In genomic region chr4:147732516-147733193, GRCh38 we compare ENCODE assay signal across 8 cellular contexts. TPM values are rescaled to one million over a fixed set of nuclear protein-coding genes. Genes with fewer than 3 reads are reported as not detected.
DNase-seq lines count a peak whose midpoint lies in the region; ATAC-seq and TF ChIP-seq lines count a peak whose summit lies in the region.

No MANE protein-coding gene starts in this region.

- TF ChIP-seq EP300 in stomach (IDR thresholded peaks at IDR 0.05) = no peak

- intact Hi-C loops in stomach (cut with DNase I; ENCODE audit: low total_unique reads) = no loop called here

- ATAC-seq in HG02763 (IDR thresholded peaks at IDR 0.05; ENCODE audit: unreplicated experiment) (peak; percentile 22), left lobe of liver (peak; percentile 65)

- no peaks in the 10 kb centered on the region for H3K79me2 ChIP-seq in OCI-LY1 (ENCODE audit: insufficient read depth, low read length)

- no peak overlapping the region for H3K9ac ChIP-seq in OCI-LY1 (ENCODE audit: low read length)

- TF ChIP-seq CTCF in OCI-LY1 (IDR thresholded peaks at IDR 0.05; ENCODE audit: low read length) (no peak), chondrocyte (IDR thresholded peaks at IDR 0.05) (no peak), stomach (IDR thresholded peaks at IDR 0.05) (no peak)

- H3K4me2 ChIP-seq in OCI-LY1 (ENCODE audit: low read length) = peak overlapping the region; percentile 64

- CTCF ChIA-PET in activated CD4-positive, alpha-beta T cell treated with anti-CD3 and anti-CD28 coated beads, Interleukin-2, amount 10 ng/mL, durations not matched to agents 7 days and 5 days (lab: Charles Lee) = interaction anchor here (0.8 to 1.7 kb wide), 9 partner anchors 9 to 134 kb away, joined by 3 to 9 read pairs (median 3); no protein-coding TSS in a partner anchor

- H4K20me1 ChIP-seq in OCI-LY1 (ENCODE audit: insufficient read depth, low read length) = no peaks in the 10 kb centered on the region

- H3K9me2 ChIP-seq in OCI-LY1 (ENCODE audit: low read depth, low read length) = no peaks in the 10 kb centered on the region

- no peaks in the 10 kb centered on the region for H3K9me3 Mint-ChIP-seq in activated CD4-positive, alpha-beta T cell treated with anti-CD3 and anti-CD28 coated beads, Interleukin-2, amount 10 ng/mL, durations not matched to agents 7 days and 5 days
- H3K9me3 Mint-ChIP-seq in chondrocyte (ENCODE audit: low read depth) = no peaks in the 10 kb centered on the region

- peaks cover 23% of the 10 kb centered on the region for H3K27me3 Mint-ChIP-seq in activated CD4-positive, alpha-beta T cell treated with anti-CD3 and anti-CD28 coated beads, Interleukin-2, amount 10 ng/mL, durations not matched to agents 7 days and 5 days
- H3K27me3 Mint-ChIP-seq in chondrocyte (ENCODE audit: low read depth) = no peaks in the 10 kb centered on the region

- POLR2A ChIA-PET in activated CD4-positive, alpha-beta T cell treated with anti-CD3 and anti-CD28 coated beads, Interleukin-2, amount 10 ng/mL, durations not matched to agents 7 days and 5 days (lab: Charles Lee) = interaction anchor here (0.7 to 1.1 kb wide), 2 partner anchors 19 to 60 kb away, joined by 3 to 5 read pairs; no protein-coding TSS in a partner anchor

- no peak overlapping the region for H2AFZ ChIP-seq in OCI-LY1 (ENCODE audit: low read length)

- no peaks in the 10 kb centered on the region for H3F3A ChIP-seq in OCI-LY1 (ENCODE audit: insufficient read depth, low read length)

- peaks cover 44% of the 10 kb centered on the region for H3K4me1 Mint-ChIP-seq in activated CD4-positive, alpha-beta T cell treated with anti-CD3 and anti-CD28 coated beads, Interleukin-2, amount 10 ng/mL, durations not matched to agents 7 days and 5 days
- peaks cover 48% of the 10 kb centered on the region for H3K4me1 Mint-ChIP-seq in chondrocyte (ENCODE audit: low read depth)

- H3K27ac ChIP-seq in OCI-LY1 (ENCODE audit: low read depth, low read length, poor library complexity, severe bottlenecking) (no peak overlapping the region), stomach (peak overlapping the region; percentile 92 to 96 (median 92))

- H3K27ac Mint-ChIP-seq in activated CD4-positive, alpha-beta T cell treated with anti-CD3 and anti-CD28 coated beads, Interleukin-2, amount 10 ng/mL, durations not matched to agents 7 days and 5 days = peak overlapping the region; percentile 89
- peak overlapping the region; percentile 94 for H3K27ac Mint-ChIP-seq in chondrocyte (ENCODE audit: unreplicated experiment)

- WGBS in stomach, 5 donors = 0 to 1% (median 1%) methylated on average over 18 to 36 of the region's 36 CpGs

- no peak for TF ChIP-seq POLR2A in stomach (IDR thresholded peaks at IDR 0.05)

- H3K27me3 ChIP-seq in OCI-LY1 (ENCODE audit: insufficient read depth, low read length) (peaks cover 5% of the 10 kb centered on the region; the same call in 1 of the 2 replicates), stomach (no peaks in the 10 kb centered on the region)

- H3K4me1 ChIP-seq in OCI-LY1 (ENCODE audit: insufficient read depth, low read length, severe bottlenecking) (no peaks in the 10 kb centered on the region), stomach (peaks cover 27 to 58% (median 45%) of the 10 kb centered on the region in 4 donors)

- H3K4me3 Mint-ChIP-seq in activated CD4-positive, alpha-beta T cell treated with anti-CD3 and anti-CD28 coated beads, Interleukin-2, amount 10 ng/mL, durations not matched to agents 7 days and 5 days = peak overlapping the region; percentile 90
- peak overlapping the region; percentile 94 for H3K4me3 Mint-ChIP-seq in chondrocyte (ENCODE audit: unreplicated experiment)

- H3K36me3 ChIP-seq in OCI-LY1 (ENCODE audit: insufficient read depth, low read length) (no peaks in the 10 kb centered on the region), stomach (no peaks in the 10 kb centered on the region)

- peak overlapping the region; percentile 52 for H3K4me3 ChIP-seq in OCI-LY1 (ENCODE audit: low read depth, low read length, poor library complexity, severe bottlenecking)
- peak overlapping the region; percentile 71 to 91 (median 82) for H3K4me3 ChIP-seq in stomach

- no peak for DNase-seq in activated CD4-positive, alpha-beta T cell treated with anti-CD3 and anti-CD28 coated beads, Interleukin-2, amount 10 ng/mL, durations not matched to agents 7 days and 5 days
- DNase-seq in activated CD4-positive, alpha-beta T cell treated with anti-CD3 and anti-CD28 coated beads, Interleukin-2, amount 50 U/mL, for 4 hours = no peak
- DNase-seq in chondrocyte (ENCODE audit: low spot score) = no peak
- DNase-seq in left lobe of liver (ENCODE audit: low spot score) = peak; percentile 63
- no peak for DNase-seq in stomach
- no peak for DNase-seq in medulla oblongata (ENCODE audit: extremely low spot score)

- no peaks in the 10 kb centered on the region for H3K9me3 ChIP-seq in OCI-LY1 (ENCODE audit: low read length)
- H3K9me3 ChIP-seq in stomach = no peaks in the 10 kb centered on the region

- H3K36me3 Mint-ChIP-seq in activated CD4-positive, alpha-beta T cell treated with anti-CD3 and anti-CD28 coated beads, Interleukin-2, amount 10 ng/mL, durations not matched to agents 7 days and 5 days (ENCODE audit: low read depth) = no peaks in the 10 kb centered on the region
- peaks cover 6% of the 10 kb centered on the region for H3K36me3 Mint-ChIP-seq in chondrocyte (ENCODE audit: low read depth)

RNA-seq across cellular contexts. Expression of gene ARHGAP10, which starts 0.8 kb away (rescaled TPM):
- 10 to 100 TPM in 1 of 2 experiments, 1 to 10 TPM in 1; 9.4 to 10.7 TPM for total RNA-seq in activated CD4-positive, alpha-beta T cell treated with anti-CD3 and anti-CD28 coated beads, Interleukin-2, amount 10 ng/mL, durations not matched to agents 7 days and 5 days
- total RNA-seq in chondrocyte = 111 to 119 TPM (median 111 TPM) in 3 replicates
- total RNA-seq in left lobe of liver = 8.0 TPM
- total RNA-seq in stomach = 100 to 1,000 TPM in 1 of 5 donors, 10 to 100 TPM in 4; 36.1 to 117 (median 51.9) TPM
- 10 to 100 TPM; 18.1 to 27.2 (median 22.0) TPM for polyA plus RNA-seq in stomach

RNA-seq across cellular contexts. Expression of gene PRMT9, which starts 48.7 kb away (rescaled TPM):
- total RNA-seq in activated CD4-positive, alpha-beta T cell treated with anti-CD3 and anti-CD28 coated beads, Interleukin-2, amount 10 ng/mL, durations not matched to agents 7 days and 5 days = 10 to 100 TPM; 11.5 to 12.0 TPM
- total RNA-seq in chondrocyte (7.0 to 9.8 TPM (median 7.8 TPM) in 3 replicates), left lobe of liver (4.6 TPM), stomach (10 to 100 TPM in 3 of 5 donors, 1 to 10 TPM in 2; 5.8 to 23.9 (median 15.9) TPM)
- 1 to 10 TPM; 2.4 to 3.7 (median 2.4) TPM for polyA plus RNA-seq in stomach
